ENCODE assay signal across 10 cellular contexts in the genomic region with DNA sequence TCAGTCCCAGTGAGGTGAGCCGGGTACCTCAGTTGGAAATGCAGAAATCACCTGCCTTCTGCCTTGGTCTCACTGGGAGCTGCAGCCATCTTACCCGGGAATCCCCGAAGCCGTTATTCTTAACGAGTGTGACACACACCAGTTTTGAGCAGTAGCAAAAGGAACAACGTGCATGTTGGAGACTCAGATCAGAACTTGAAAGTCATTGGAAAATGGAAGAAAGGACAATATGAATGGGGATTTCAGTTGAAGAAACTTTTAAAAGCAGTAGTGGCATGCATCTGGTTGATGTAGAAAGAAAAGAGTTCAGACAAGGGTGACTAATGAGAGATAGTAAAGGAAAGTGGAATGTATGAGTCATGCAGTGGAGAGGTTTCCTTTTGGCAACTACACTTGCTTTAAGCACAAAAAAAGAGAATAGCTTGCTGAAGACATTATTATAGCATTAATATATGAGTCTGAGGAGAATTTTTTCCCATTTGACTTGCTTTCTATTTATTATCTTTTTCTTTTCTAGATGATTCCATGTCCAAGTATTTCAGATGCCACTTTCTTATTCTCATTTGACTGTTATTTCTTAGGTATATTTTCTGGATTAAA. TPM values are rescaled to one million over a fixed set of nuclear protein-coding genes. Genes with fewer than 3 reads are reported as not detected.
DNase-seq lines count a peak whose midpoint lies in the region; ATAC-seq and TF ChIP-seq lines count a peak whose summit lies in the region.
"Had no signal": no experiment of that assay in that cellular context is flagged by ENCODE, and none has a peak within 500 bp of the region (broad histone marks: within the 10 kb centered on the region; RNA-seq: fewer than 3 reads in every experiment).

No MANE protein-coding gene starts in this region.

- H3K4me1 ChIP-seq in heart right ventricle, result peaks cover 9 to 49% (median 30%) of the 10 kb centered on the region in 9 donors

- peak overlapping the region; percentile 68 for H3K4me3 Mint-ChIP-seq in activated T-cell treated with anti-CD3 and anti-CD28 coated beads, Interleukin-2, amount 50 U/mL, for 4 hours

- peaks cover 28% of the 10 kb centered on the region for H3K9me3 Mint-ChIP-seq in activated T-cell treated with anti-CD3 and anti-CD28 coated beads, Interleukin-2, amount 50 U/mL, for 4 hours

- peak overlapping the region in 2 of 10 donors; percentile 0 to 2 for H3K4me3 ChIP-seq in heart right ventricle

- H3K36me3 Mint-ChIP-seq in activated T-cell treated with anti-CD3 and anti-CD28 coated beads, Interleukin-2, amount 50 U/mL, for 4 hours (ENCODE audit: insufficient read depth), result peaks cover 38% of the 10 kb centered on the region

- no peak for TF ChIP-seq CTCF in heart right ventricle (IDR thresholded peaks at IDR 0.05)

- no peaks in the 10 kb centered on the region for H3K27me3 ChIP-seq in heart right ventricle

- H3K27ac ChIP-seq in heart right ventricle, result peak overlapping the region in 9 of 10 donors; percentile 65 to 80 (median 70)
- H3K27ac ChIP-seq: 22Rv1 had no signal

- intact Hi-C loops in heart right ventricle (cut with DNase I), result loop anchor here in 4 of 10 donors (5.0 to 10.0 kb wide), 2 partner anchors 52 to 55 kb away; partner anchors contain the start of genes CERT1 (in 4 of the 4) and POLK (in 4 of the 4)

- H3K9me3 ChIP-seq in heart right ventricle, result peaks cover 0 to 33% (median 4%) of the 10 kb centered on the region in 11 donors

- H3K36me3 ChIP-seq in heart right ventricle, result peaks cover 0 to 17% (median 0%) of the 10 kb centered on the region in 9 donors

- H3K4me1 Mint-ChIP-seq in activated T-cell treated with anti-CD3 and anti-CD28 coated beads, Interleukin-2, amount 50 U/mL, for 4 hours (ENCODE audit: low read depth), result peaks cover 45% of the 10 kb centered on the region

- WGBS in heart right ventricle, 2 donors, result 23 to 36% methylated on average over 6 of the region's 6 CpGs

- DNase-seq in DMS 273 (lab: John Stamatoyannopoulos, UW; ENCODE audit: unreplicated experiment) (peak; percentile 12), DMS 273 treated with DMSO at 0.1 percent for 48 hours (lab: John Stamatoyannopoulos, UW) (no peak), NCI-H2029 treated with DMSO at 0.1 percent for 48 hours (lab: John Stamatoyannopoulos, UW) (peak; percentile 2), heart right ventricle (peak in 1 of 2 donors; percentile 21), NCI-H2227 (lab: John Stamatoyannopoulos, UW; ENCODE audit: unreplicated experiment) (no peak)
- peak; percentile 20 for DNase-seq in activated T-cell treated with anti-CD3 and anti-CD28 coated beads, Interleukin-2, amount 50 U/mL, for 4 hours
- peak; percentile 33 to 36 for DNase-seq in stimulated activated CD4-positive, alpha-beta T cell treated with anti-CD3 and anti-CD28 coated beads, Interleukin-12 subunit alpha, Interleukin-12 subunit beta, amount 100 ng/mL, for 24 hours (ENCODE audit: low read depth in 2 of 2)
- DNase-seq: naive B cell had no signal

- H3K27me3 Mint-ChIP-seq in activated T-cell treated with anti-CD3 and anti-CD28 coated beads, Interleukin-2, amount 50 U/mL, for 4 hours (ENCODE audit: low read depth), result no peaks in the 10 kb centered on the region
- H3K27me3 Mint-ChIP-seq: naive B cell had no signal

- ATAC-seq in HG02763 (IDR thresholded peaks at IDR 0.05; ENCODE audit: unreplicated experiment), result peak; percentile 87
- ATAC-seq in activated T-cell treated with anti-CD3 and anti-CD28 coated beads, Interleukin-2, amount 50 U/mL, for 4 hours, result peak; percentile 88 to 89
- ATAC-seq in heart right ventricle, result peak; percentile 86 to 99 (median 97)

RNA-seq across cellular contexts. Expression of gene ANKDD1B, which starts 44.4 kb away (rescaled TPM):
- total RNA-seq in activated T-cell treated with anti-CD3 and anti-CD28 coated beads, Interleukin-2, amount 50 U/mL, for 4 hours, result under 1 TPM in 1 of 3 donors, not detected in 2; 0.14 TPM
- total RNA-seq in heart right ventricle, result under 1 TPM in 4 of 10 donors, not detected in 6; 0.10 to 0.30 (median 0.21) TPM
- under 1 TPM; 0.04 to 0.37 TPM for polyA plus RNA-seq in heart right ventricle

RNA-seq across cellular contexts. Expression of gene POLK, which starts 55.1 kb away (rescaled TPM):
- 10 to 100 TPM; 25.7 to 28.0 (median 25.8) TPM for total RNA-seq in activated T-cell treated with anti-CD3 and anti-CD28 coated beads, Interleukin-2, amount 50 U/mL, for 4 hours
- total RNA-seq in heart right ventricle, result 10 to 100 TPM; 18.4 to 27.2 (median 23.8) TPM
- 1 to 10 TPM; 4.0 to 6.6 TPM for polyA plus RNA-seq in heart right ventricle

RNA-seq across cellular contexts. Expression of gene CERT1, which starts 55.4 kb away (rescaled TPM):
- total RNA-seq in activated T-cell treated with anti-CD3 and anti-CD28 coated beads, Interleukin-2, amount 50 U/mL, for 4 hours, result 10 to 100 TPM; 29.4 to 30.1 (median 29.9) TPM
- 10 to 100 TPM; 23.1 to 47.6 (median 37.9) TPM for total RNA-seq in heart right ventricle
- polyA plus RNA-seq in heart right ventricle, result 1 to 10 TPM; 6.3 to 8.5 TPM

Comparison
In these comparisons a context has a peak if more than half of its experiments do, and no peak if none do; other contexts are left out.
1. DNase-seq: peak in DMS 273 (single experiment), NCI-H2029 treated with DMSO at 0.1 percent for 48 hours (single experiment), activated T-cell treated with anti-CD3 and anti-CD28 coated beads, Interleukin-2, amount 50 U/mL, for 4 hours (single experiment) and stimulated activated CD4-positive, alpha-beta T cell treated with anti-CD3 and anti-CD28 coated beads, Interleukin-12 subunit alpha, Interleukin-12 subunit beta, amount 100 ng/mL, for 24 hours (2 of 2); none in DMS 273 treated with DMSO at 0.1 percent for 48 hours (single experiment) and NCI-H2227 (single experiment).
2. Peak in every context shown above with its lines, with median percentiles within 50 percentile points of each other: ATAC-seq.